ENCODE assay signal across 18 cellular contexts in genomic region chr2:65746919-65747678, GRCh38.
DNase-seq lines count a peak whose midpoint lies in the region; ATAC-seq and TF ChIP-seq lines count a peak whose summit lies in the region.
"Had no signal": no experiment of that assay in that cellular context is flagged by ENCODE, and none has a peak within 500 bp of the region (broad histone marks: within the 10 kb centered on the region; RNA-seq: fewer than 3 reads in every experiment).

No MANE protein-coding gene starts in this region.

- H3K27ac ChIP-seq in upper lobe of right lung (no peak overlapping the region), transverse colon (no peak overlapping the region)

- no peaks in the 10 kb centered on the region for H3K9me3 ChIP-seq in upper lobe of right lung
- H3K9me3 ChIP-seq in transverse colon, result no peaks in the 10 kb centered on the region
- H3K9me3 ChIP-seq: BE2C had no signal

- H3K27me3 ChIP-seq in upper lobe of right lung (no peaks in the 10 kb centered on the region), transverse colon (no peaks in the 10 kb centered on the region)
- H3K27me3 ChIP-seq: BE2C had no signal

- H3K36me3 ChIP-seq in upper lobe of right lung (no peaks in the 10 kb centered on the region), transverse colon (no peaks in the 10 kb centered on the region)
- H3K36me3 ChIP-seq: BE2C had no signal

- no peak for TF ChIP-seq CTCF in astrocyte of the cerebellum (IDR thresholded peaks at IDR 0.05; ENCODE audit: low read depth, low read length, missing control alignments)
- TF ChIP-seq CTCF in foreskin fibroblast (IDR thresholded peaks at IDR 0.05; ENCODE audit: low read depth, low read length), result no peak
- TF ChIP-seq CTCF in mesothelial cell of epicardium (IDR thresholded peaks at IDR 0.05; ENCODE audit: unreplicated experiment), result no peak
- no peak for TF ChIP-seq CTCF in upper lobe of right lung (IDR thresholded peaks at IDR 0.05)
- no peak for TF ChIP-seq CTCF in transverse colon (IDR thresholded peaks at IDR 0.05)

- H3K4me3 ChIP-seq in astrocyte of the cerebellum (ENCODE audit: low read depth, low read length) (no peak overlapping the region), foreskin fibroblast (ENCODE audit: low read depth in 1 of 2, low read length in 2 of 2) (no peak overlapping the region), upper lobe of right lung (no peak overlapping the region), transverse colon (no peak overlapping the region)
- H3K4me3 ChIP-seq: lung had no signal

- ATAC-seq in upper lobe of right lung, result peak; percentile 27
- ATAC-seq: Panc1 had no signal

- peaks cover 15% of the 10 kb centered on the region for H3K4me1 Mint-ChIP-seq in mesothelial cell of epicardium
- H3K4me1 Mint-ChIP-seq: activated CD4-positive, alpha-beta T cell treated with anti-CD3 and anti-CD28 coated beads, Interleukin-2, amount 10 ng/mL, durations not matched to agents 24 days and 14 days; activated naive CD4-positive, alpha-beta T cell treated with anti-CD3 and anti-CD28 coated beads, Interleukin-2, amount 10 ng/mL, durations not matched to agents 7 days and 5 days had no signal

- H3K4me3 Mint-ChIP-seq in mesothelial cell of epicardium, result no peak overlapping the region
- H3K4me3 Mint-ChIP-seq: activated CD4-positive, alpha-beta T cell treated with anti-CD3 and anti-CD28 coated beads, Interleukin-2, amount 10 ng/mL, durations not matched to agents 24 days and 14 days; activated naive CD4-positive, alpha-beta T cell treated with anti-CD3 and anti-CD28 coated beads, Interleukin-2, amount 10 ng/mL, durations not matched to agents 7 days and 5 days had no signal

- in situ Hi-C loops in astrocyte of the cerebellum (cut with HindIII; ENCODE audit: low sequenced_read_pairs) (no loop called here), transverse colon (cut with MboI; ENCODE audit: low pct_ligation_motif_present in 1 of 4, low pct_unique_long_range_greater_than_20kb in 1 of 4, low sequenced_read_pairs in 3 of 4) (no loop called here)

- DNase-seq in astrocyte of the cerebellum (ENCODE audit: low read depth) (peak; percentile 4), foreskin fibroblast (peak; percentile 3 to 25), mesothelial cell of epicardium (ENCODE audit: low spot score in 2 of 2, unreplicated experiment in 2 of 2) (no peak), upper lobe of right lung (no peak), transverse colon (no peak), NCI-H187 (lab: John Stamatoyannopoulos, UW) (no peak)
- DNase-seq in stimulated activated naive CD4-positive, alpha-beta T cell treated with Interleukin-2 at 50 U/mL for 16 hours (lab: John Stamatoyannopoulos, UW), result no peak
- DNase-seq: activated CD4-positive, alpha-beta T cell treated with anti-CD3 and anti-CD28 coated beads, Interleukin-2, amount 10 ng/mL, durations not matched to agents 24 days and 14 days; activated naive CD4-positive, alpha-beta T cell treated with anti-CD3 and anti-CD28 coated beads, Interleukin-2, amount 10 ng/mL, durations not matched to agents 7 days and 5 days; activated T-cell treated with anti-CD3 and anti-CD28 coated beads for 4 hours; BE2C; Calu3; effector CD4-positive, alpha-beta T cell; NCI-H2107; NCI-H774; stimulated activated CD4-positive, alpha-beta T cell treated with anti-CD3 and anti-CD28 coated beads, Interleukin-2, amount 100 ng/mL, for 24 hours had no signal

- no peaks in the 10 kb centered on the region for H3K4me1 ChIP-seq in upper lobe of right lung
- no peaks in the 10 kb centered on the region for H3K4me1 ChIP-seq in transverse colon
- H3K4me1 ChIP-seq: BE2C had no signal

- H3K27ac Mint-ChIP-seq in mesothelial cell of epicardium, result peak overlapping the region; percentile 27
- H3K27ac Mint-ChIP-seq: activated CD4-positive, alpha-beta T cell treated with anti-CD3 and anti-CD28 coated beads, Interleukin-2, amount 10 ng/mL, durations not matched to agents 24 days and 14 days; activated naive CD4-positive, alpha-beta T cell treated with anti-CD3 and anti-CD28 coated beads, Interleukin-2, amount 10 ng/mL, durations not matched to agents 7 days and 5 days had no signal

- TF ChIP-seq POLR2A in transverse colon (IDR thresholded peaks at IDR 0.05), result no peak

- H3K9me3 Mint-ChIP-seq in mesothelial cell of epicardium, result peaks cover 12% of the 10 kb centered on the region
- H3K9me3 Mint-ChIP-seq: activated CD4-positive, alpha-beta T cell treated with anti-CD3 and anti-CD28 coated beads, Interleukin-2, amount 10 ng/mL, durations not matched to agents 24 days and 14 days; activated naive CD4-positive, alpha-beta T cell treated with anti-CD3 and anti-CD28 coated beads, Interleukin-2, amount 10 ng/mL, durations not matched to agents 7 days and 5 days had no signal

- peaks cover 2% of the 10 kb centered on the region for H3K36me3 Mint-ChIP-seq in mesothelial cell of epicardium
- H3K36me3 Mint-ChIP-seq: activated naive CD4-positive, alpha-beta T cell treated with anti-CD3 and anti-CD28 coated beads, Interleukin-2, amount 10 ng/mL, durations not matched to agents 7 days and 5 days had no signal

- no peak for TF ChIP-seq EP300 in transverse colon (IDR thresholded peaks at IDR 0.05; ENCODE audit: low read depth)

- WGBS in transverse colon (ENCODE audit: low coverage in 1 of 2), 2 donors, result 47 to 67% methylated on average over 3 to 11 of the region's 11 CpGs

- H3K27me3 Mint-ChIP-seq in mesothelial cell of epicardium (ENCODE audit: low read depth), result no peaks in the 10 kb centered on the region
- H3K27me3 Mint-ChIP-seq: activated CD4-positive, alpha-beta T cell treated with anti-CD3 and anti-CD28 coated beads, Interleukin-2, amount 10 ng/mL, durations not matched to agents 24 days and 14 days; activated naive CD4-positive, alpha-beta T cell treated with anti-CD3 and anti-CD28 coated beads, Interleukin-2, amount 10 ng/mL, durations not matched to agents 7 days and 5 days had no signal

- intact Hi-C loops in upper lobe of right lung (cut with DNase I) (no loop called here), transverse colon (cut with DNase I; ENCODE audit: low total_unique reads) (no loop called here)

Comparison
In these comparisons a context has a peak if more than half of its experiments do, and no peak if none do; other contexts are left out.
1. DNase-seq: peak in astrocyte of the cerebellum (single experiment) and foreskin fibroblast (2 of 2); none in mesothelial cell of epicardium (0 of 2), upper lobe of right lung (single experiment), transverse colon (single experiment), NCI-H187 (0 of 2) and stimulated activated naive CD4-positive, alpha-beta T cell treated with Interleukin-2 at 50 U/mL for 16 hours (single experiment).